8 cellular contexts compared by ENCODE assay signal in genomic region chrX:155070663-155070974, GRCh38. TPM values are rescaled to one million over a fixed set of nuclear protein-coding genes. Genes with fewer than 3 reads are reported as not detected.
DNase-seq lines count a peak whose midpoint lies in the region; ATAC-seq and TF ChIP-seq lines count a peak whose summit lies in the region.

No MANE protein-coding gene starts in this region.

- no peaks in the 10 kb centered on the region for H3K9me2 ChIP-seq in OCI-LY7 (ENCODE audit: insufficient read depth, low read length)

- H2AFZ ChIP-seq in OCI-LY7 (ENCODE audit: low read length), result peak overlapping the region; percentile 91

- peak overlapping the region; percentile 94 for H3K27ac Mint-ChIP-seq in HFFc6

- H3K79me2 ChIP-seq in OCI-LY7 (ENCODE audit: insufficient read depth, low read depth, low read length), result peaks cover 58% of the 10 kb centered on the region

- TF ChIP-seq CTCF in HFFc6 (IDR thresholded peaks at IDR 0.05) (no peak), OCI-LY7 (conservative IDR thresholded peaks at IDR 0.05; ENCODE audit: low read length) (no peak), epithelial cell of proximal tubule (conservative IDR thresholded peaks at IDR 0.05; ENCODE audit: low read depth, low read length) (no peak), omental fat pad (IDR thresholded peaks at IDR 0.05) (no peak)

- H3K9me3 ChIP-seq in OCI-LY7 (ENCODE audit: low read length), result no peaks in the 10 kb centered on the region

- H3K4me1 ChIP-seq in OCI-LY7 (ENCODE audit: insufficient read depth, low read length, poor library complexity, severe bottlenecking), result peaks cover 33% of the 10 kb centered on the region

- H4K20me1 ChIP-seq in OCI-LY7 (ENCODE audit: insufficient read depth, low read length), result no peaks in the 10 kb centered on the region

- H3K4me3 ChIP-seq in OCI-LY7 (ENCODE audit: low read depth, low read length, poor library complexity, severe bottlenecking) (peak overlapping the region; percentile 94), epithelial cell of proximal tubule (ENCODE audit: low read depth, low read length) (peak overlapping the region; percentile 71)

- H3K27me3 Mint-ChIP-seq in HFFc6 (ENCODE audit: insufficient read depth), result peaks cover 2% of the 10 kb centered on the region

- peak overlapping the region; percentile 81 for H3K27ac ChIP-seq in OCI-LY7 (ENCODE audit: low read depth, low read length, poor library complexity, severe bottlenecking)

- POLR2A ChIA-PET in OCI-LY7 (lab: Charles Lee), result interaction anchor here (0.7 to 1.1 kb wide), 2 partner anchors 8 to 44 kb away, joined by 3 to 4 read pairs; partner anchors contain the start of gene FUNDC2

- peak overlapping the region; percentile 90 for H3K4me2 ChIP-seq in OCI-LY7 (ENCODE audit: low read length)

- H3K36me3 Mint-ChIP-seq in HFFc6 (ENCODE audit: low read depth), result peaks cover 17% of the 10 kb centered on the region

- H3K36me3 ChIP-seq in OCI-LY7 (ENCODE audit: insufficient read depth, low read length), result peaks cover 28% of the 10 kb centered on the region

- H3K4me1 Mint-ChIP-seq in HFFc6 (ENCODE audit: low read depth), result peaks cover 65% of the 10 kb centered on the region

- H3K4me3 Mint-ChIP-seq in HFFc6, result peak overlapping the region; percentile 90

- DNase-seq in HFFc6 (no peak), OCI-LY7 (ENCODE audit: low spot score) (no peak), epithelial cell of proximal tubule (ENCODE audit: low read depth) (no peak), omental fat pad (ENCODE audit: low spot score) (no peak), NCI-H2227 treated with DMSO at 0.1 percent for 48 hours (lab: John Stamatoyannopoulos, UW) (no peak), occipital lobe (lab: John Stamatoyannopoulos, UW) (no peak), DMS53 (lab: John Stamatoyannopoulos, UW) (no peak)

- no peaks in the 10 kb centered on the region for H3K9me3 Mint-ChIP-seq in HFFc6

- ATAC-seq in GM18502 (IDR thresholded peaks at IDR 0.05; ENCODE audit: poor library complexity, unreplicated experiment) (peak; percentile 30), omental fat pad (ENCODE audit: low FRiP score) (peak; percentile 29)

- intact Hi-C loops in OCI-LY7 (cut with micrococcal nuclease; ENCODE audit: unreplicated experiment), result no loop called here

- BruUV-seq in OCI-LY7 (replicated peaks; lab: Mats Ljungman, UMichigan), result no TSS peak

- CTCF ChIA-PET in OCI-LY7 (lab: Charles Lee; ENCODE audit: unreplicated experiment), result interaction anchor here (1.0 kb wide), 1 partner anchor 17 kb away, joined by 3 read pairs; no protein-coding TSS in a partner anchor

RNA-seq across cellular contexts. Expression of gene CMC4, which starts 0.3 kb away (rescaled TPM):
- total RNA-seq in HFFc6 (2021; fragmentation: NEBNext Ultra II Directional; extraction: Animal tissue kit (Norgen Biotek cat#: 25700)), result 1 to 10 TPM; 4.6 to 7.4 (median 6.3) TPM
- 23.9 and 30.6 TPM in 2 replicates for total RNA-seq in OCI-LY7 (2014; rRNA removed; shearing (Covaris generic))
- total RNA-seq in OCI-LY7 (2022) (12.2 and 14.3 TPM in 2 replicates), epithelial cell of proximal tubule (10.9 and 14.4 TPM in 2 replicates), omental fat pad (10 to 100 TPM; 11.0 to 24.9 (median 16.4) TPM), occipital lobe (3.4 TPM)

RNA-seq across cellular contexts. Expression of gene MTCP1, which starts 0.3 kb away (rescaled TPM):
- 10 to 100 TPM; 12.4 to 15.8 (median 14.3) TPM for total RNA-seq in HFFc6 (2021; fragmentation: NEBNext Ultra II Directional; extraction: Animal tissue kit (Norgen Biotek cat#: 25700))
- total RNA-seq in OCI-LY7 (2014; rRNA removed; shearing (Covaris generic)), result 13.4 and 16.9 TPM in 2 replicates
- total RNA-seq in OCI-LY7 (2022) (37.3 and 39.6 TPM in 2 replicates), epithelial cell of proximal tubule (0.29 and 2.0 TPM in 2 replicates), omental fat pad (1 to 10 TPM in 2 of 4 donors, under 1 TPM in 2; 0.74 to 3.5 (median 1.9) TPM), occipital lobe (3.6 TPM)

RNA-seq across cellular contexts. Expression of gene BRCC3, which starts 0.7 kb away (rescaled TPM):
- 10 to 100 TPM; 24.5 to 27.8 (median 26.0) TPM for total RNA-seq in HFFc6 (2021; fragmentation: NEBNext Ultra II Directional; extraction: Animal tissue kit (Norgen Biotek cat#: 25700))
- 11.9 and 12.1 TPM in 2 replicates for total RNA-seq in OCI-LY7 (2014; rRNA removed; shearing (Covaris generic))
- total RNA-seq in OCI-LY7 (2022) (23.5 and 25.8 TPM in 2 replicates), epithelial cell of proximal tubule (9.1 and 16.3 TPM in 2 replicates), omental fat pad (10 to 100 TPM in 3 of 4 donors, 1 to 10 TPM in 1; 8.4 to 11.0 (median 10.2) TPM), occipital lobe (15.6 TPM)

RNA-seq across cellular contexts. Expression of gene FUNDC2, which starts 44.0 kb away (rescaled TPM):
- total RNA-seq in HFFc6 (2021; fragmentation: NEBNext Ultra II Directional; extraction: Animal tissue kit (Norgen Biotek cat#: 25700)), result 10 to 100 TPM; 50.8 to 55.7 (median 53.3) TPM
- total RNA-seq in OCI-LY7 (2014; rRNA removed; shearing (Covaris generic)), result 37.2 and 57.5 TPM in 2 replicates
- total RNA-seq in OCI-LY7 (2022), result 45.3 and 50.0 TPM in 2 replicates
- total RNA-seq in epithelial cell of proximal tubule, result 41.6 and 68.8 TPM in 2 replicates
- 100 to 1,000 TPM in 2 of 4 donors, 10 to 100 TPM in 2; 65.8 to 110 (median 83.7) TPM for total RNA-seq in omental fat pad
- total RNA-seq in occipital lobe, result 31.4 TPM

RNA-seq across cellular contexts. Expression of gene F8, which starts 48.1 kb away (rescaled TPM):
- 1 to 10 TPM; 1.0 to 1.6 (median 1.4) TPM for total RNA-seq in HFFc6 (2021; fragmentation: NEBNext Ultra II Directional; extraction: Animal tissue kit (Norgen Biotek cat#: 25700))
- total RNA-seq in OCI-LY7 (2014; rRNA removed; shearing (Covaris generic)), result 0.47 and 0.95 TPM in 2 replicates
- total RNA-seq in OCI-LY7 (2022) (1.7 and 2.1 TPM in 2 replicates), epithelial cell of proximal tubule (0.22 and 2.5 TPM in 2 replicates), omental fat pad (100 to 1,000 TPM in 1 of 4 donors, 10 to 100 TPM in 3; 18.2 to 184 (median 26.2) TPM), occipital lobe (7.3 TPM)
